ENCODE assay signal across 22 cellular contexts in the genomic region with DNA sequence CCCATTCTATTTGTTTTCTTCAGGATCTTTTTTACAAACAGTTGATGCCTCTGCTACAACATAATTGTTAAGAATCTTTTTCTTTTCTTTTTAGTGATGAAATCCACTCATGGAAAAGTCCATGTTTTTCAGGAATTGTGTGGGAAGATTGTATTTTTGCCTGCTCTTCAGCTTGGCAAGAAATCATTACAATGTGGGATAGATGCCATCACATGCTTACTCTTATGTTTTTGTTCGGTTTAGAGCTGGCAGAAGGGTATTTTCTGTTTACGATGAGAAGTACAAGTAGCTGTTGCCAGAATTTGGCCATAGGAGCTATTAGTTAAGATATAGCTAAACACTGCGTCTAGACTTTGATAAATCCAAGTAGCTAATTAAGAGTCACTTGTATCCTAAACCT.
"Had no signal": no experiment of that assay in that cellular context is flagged by ENCODE, and none has a peak within 500 bp of the region (broad histone marks: within the 10 kb centered on the region; RNA-seq: fewer than 3 reads in every experiment).

No MANE protein-coding gene starts in this region.

- ATAC-seq: activated CD4-positive, alpha-beta T cell treated with anti-CD3 and anti-CD28 coated beads for 36 hours; left lobe of liver; lower lobe of right lung; naive thymus-derived CD8-positive, alpha-beta T cell had no signal

- H3K36me3 Mint-ChIP-seq: activated CD4-positive, alpha-beta memory T cell treated with anti-CD3 and anti-CD28 coated beads for 36 hours; activated naive CD8-positive, alpha-beta T cell treated with anti-CD3 and anti-CD28 coated beads for 36 hours; neural progenitor cell had no signal

- H3K27ac ChIP-seq: lower lobe of right lung, neural progenitor cell, sigmoid colon, suprapubic skin, tibial nerve had no signal

- H3K4me3 ChIP-seq: lower lobe of right lung, neural progenitor cell, sigmoid colon, suprapubic skin, tibial nerve had no signal

- H3K9me3 ChIP-seq: lower lobe of right lung had no signal

- H3K4me1 ChIP-seq: lower lobe of right lung, neural progenitor cell, suprapubic skin, tibial nerve had no signal

- H3K27me3 Mint-ChIP-seq: activated B cell treated with CpG ODN at 0.5 μM for 24 hours; activated CD4-positive, alpha-beta memory T cell treated with anti-CD3 and anti-CD28 coated beads for 36 hours; activated CD4-positive, alpha-beta T cell treated with anti-CD3 and anti-CD28 coated beads for 36 hours; activated naive CD8-positive, alpha-beta T cell treated with anti-CD3 and anti-CD28 coated beads for 36 hours; naive thymus-derived CD8-positive, alpha-beta T cell; progenitor cell of endocrine pancreas; stimulated activated naive CD8-positive, alpha-beta T cell treated with anti-CD3 and anti-CD28 coated beads, Interleukin-15, Interleukin-2, amounts not matched to agents 100 ng/mL and 50 ng/mL, for 24 hours had no signal

- FAIRE-seq: endometrium, urothelium cell line had no signal

- H3K9ac ChIP-seq: neural progenitor cell had no signal

- H3K4me3 Mint-ChIP-seq: activated B cell treated with CpG ODN at 0.5 μM for 24 hours; activated CD4-positive, alpha-beta memory T cell treated with anti-CD3 and anti-CD28 coated beads for 36 hours; activated CD4-positive, alpha-beta T cell treated with anti-CD3 and anti-CD28 coated beads for 36 hours; activated naive CD8-positive, alpha-beta T cell treated with anti-CD3 and anti-CD28 coated beads for 36 hours; naive thymus-derived CD8-positive, alpha-beta T cell; neural progenitor cell; stimulated activated naive CD8-positive, alpha-beta T cell treated with anti-CD3 and anti-CD28 coated beads, Interleukin-15, Interleukin-2, amounts not matched to agents 100 ng/mL and 50 ng/mL, for 24 hours; T-helper 1 cell treated with Interleukin-12 subunit alpha and Interleukin-12 subunit beta and Interleukin-4 antibody, amounts not matched to agents 30 μg/mL and 1 μg/mL, for 36 hours had no signal

- H3K27me3 ChIP-seq: neural progenitor cell, sigmoid colon, suprapubic skin, tibial nerve had no signal

- DNase-seq: activated B cell treated with CpG ODN at 0.5 μM for 24 hours; activated CD4-positive, alpha-beta memory T cell treated with anti-CD3 and anti-CD28 coated beads for 36 hours; activated CD4-positive, alpha-beta T cell treated with anti-CD3 and anti-CD28 coated beads for 36 hours; activated naive CD4-positive, alpha-beta T cell treated with Interleukin-2 at 50 U/mL for 16 hours; activated naive CD8-positive, alpha-beta T cell treated with anti-CD3 and anti-CD28 coated beads for 36 hours; activated T-cell treated with anti-CD3 and anti-CD28 coated beads, Interleukin-2, amount 50 U/mL, for 48 hours; amniotic stem cell; effector CD4-positive, alpha-beta T cell; lower lobe of right lung; naive thymus-derived CD8-positive, alpha-beta T cell; retina; sigmoid colon; stimulated activated CD4-positive, alpha-beta T cell treated with anti-CD3 and anti-CD28 coated beads, Interleukin-1b, Interleukin-23, amount 100 ng/mL, for 48 hours had no signal

- H3K27ac Mint-ChIP-seq: activated B cell treated with CpG ODN at 0.5 μM for 24 hours; activated CD4-positive, alpha-beta memory T cell treated with anti-CD3 and anti-CD28 coated beads for 36 hours; activated CD4-positive, alpha-beta T cell treated with anti-CD3 and anti-CD28 coated beads for 36 hours; activated naive CD8-positive, alpha-beta T cell treated with anti-CD3 and anti-CD28 coated beads for 36 hours; naive thymus-derived CD8-positive, alpha-beta T cell; neural progenitor cell; progenitor cell of endocrine pancreas; stimulated activated naive CD8-positive, alpha-beta T cell treated with anti-CD3 and anti-CD28 coated beads, Interleukin-15, Interleukin-2, amounts not matched to agents 100 ng/mL and 50 ng/mL, for 24 hours; T-helper 1 cell treated with Interleukin-12 subunit alpha and Interleukin-12 subunit beta and Interleukin-4 antibody, amounts not matched to agents 30 μg/mL and 1 μg/mL, for 36 hours had no signal

- H3K4me2 ChIP-seq: neural progenitor cell had no signal

- H2AFZ ChIP-seq: neural progenitor cell had no signal

- H3K36me3 ChIP-seq: lower lobe of right lung, neural progenitor cell, sigmoid colon, suprapubic skin, tibial nerve had no signal

- H3K4me1 Mint-ChIP-seq: activated B cell treated with CpG ODN at 0.5 μM for 24 hours; activated CD4-positive, alpha-beta T cell treated with anti-CD3 and anti-CD28 coated beads for 36 hours; activated naive CD8-positive, alpha-beta T cell treated with anti-CD3 and anti-CD28 coated beads for 36 hours; naive thymus-derived CD8-positive, alpha-beta T cell; neural progenitor cell had no signal
